ENCODE assay signal across 8 cellular contexts in the genomic region with DNA sequence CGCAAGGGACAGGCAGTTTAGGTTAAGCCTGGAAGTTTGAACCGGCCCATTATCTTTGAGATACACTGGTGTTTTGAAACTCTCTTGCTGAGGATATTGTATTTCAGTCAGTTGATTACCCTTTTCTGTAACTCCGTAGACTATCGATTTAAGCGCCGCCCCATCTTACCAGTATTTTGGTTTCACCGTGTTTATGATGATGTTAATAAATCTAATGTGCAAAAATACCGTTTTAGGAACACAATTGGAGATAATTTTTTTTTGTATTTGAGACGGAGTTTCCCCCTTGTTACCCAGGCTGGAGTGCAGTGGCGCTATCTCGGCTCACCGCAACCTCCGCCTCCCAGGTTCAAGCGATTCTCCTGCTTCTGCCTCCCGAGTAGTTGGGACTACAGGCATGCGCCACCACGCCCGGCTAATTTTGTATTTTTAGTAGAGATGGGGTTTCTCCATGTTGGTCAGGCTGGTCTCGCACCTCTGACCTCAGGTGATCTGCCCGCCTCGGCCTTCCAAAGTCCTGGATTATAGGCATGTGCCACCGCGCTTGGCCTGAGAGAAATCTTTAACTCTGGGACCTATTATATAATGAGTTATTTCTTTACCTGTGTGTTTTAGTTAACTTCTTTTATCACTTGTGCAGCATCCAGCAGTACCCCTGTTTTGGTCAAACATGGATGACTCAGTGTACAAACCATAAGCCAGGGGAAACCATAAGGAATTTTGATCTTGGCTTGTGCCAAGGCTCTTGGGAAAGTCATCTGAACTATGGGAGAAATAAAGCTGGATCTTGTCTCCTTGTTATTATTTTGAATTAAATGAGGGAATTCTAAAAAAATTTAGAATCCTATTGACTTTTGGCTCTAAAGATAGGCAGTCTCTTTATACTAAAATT. TPM values are rescaled to one million over a fixed set of nuclear protein-coding genes. Genes with fewer than 3 reads are reported as not detected.
DNase-seq lines count a peak whose midpoint lies in the region; ATAC-seq and TF ChIP-seq lines count a peak whose summit lies in the region.

No MANE protein-coding gene starts in this region.

- peak overlapping the region; percentile 88 for H3K27ac ChIP-seq in cingulate gyrus (ENCODE audit: low read depth, low read length)

- DNase-seq in ELR (ENCODE audit: low read depth) (peak; percentile 74), MG63 (peak; percentile 38), mucosa of descending colon (peak in 2 of 3 donors; percentile 24 to 45), SKM-1 treated with dmso at 0.1 percent for 144 hours (lab: John Stamatoyannopoulos, UW; ENCODE audit: unreplicated experiment) (no peak), HPDE6-E6E7 (ENCODE audit: extremely low spot score) (no peak)

- H3K36me3 ChIP-seq in MG63 (peaks cover 10% of the 10 kb centered on the region), mucosa of descending colon (ENCODE audit: low read depth) (no peaks in the 10 kb centered on the region)

- TF ChIP-seq CTCF in mucosa of descending colon (IDR thresholded peaks at IDR 0.05) = no peak

- no peaks in the 10 kb centered on the region for H3K27me3 ChIP-seq in MG63

- H3K4me1 ChIP-seq in mucosa of descending colon (ENCODE audit: low read depth) = peaks cover 15% of the 10 kb centered on the region

- H3K4me3 ChIP-seq in MG63 (peak overlapping the region; percentile 71), mucosa of descending colon (peak overlapping the region; percentile 86)

- ATAC-seq in mucosa of descending colon (no peak), GM21447 (IDR thresholded peaks at IDR 0.05; ENCODE audit: unreplicated experiment) (no peak)
- ATAC-seq in activated CD4-positive, CD25-positive, alpha-beta regulatory T cell treated with anti-CD3 and anti-CD28 coated beads, Interleukin-2, amount 50 U/mL, for 24 hours = no peak

- intact Hi-C loops in mucosa of descending colon (cut with DNase I, micrococcal nuclease) = no loop called here

- no peaks in the 10 kb centered on the region for H3K9me3 ChIP-seq in MG63
- H3K9me3 ChIP-seq in mucosa of descending colon = no peaks in the 10 kb centered on the region

RNA-seq across cellular contexts. Expression of gene ZRANB1, which starts 23.7 kb away (rescaled TPM):
- total RNA-seq in MG63 (2014; rRNA removed; shearing (Covaris generic); ENCODE audit: low replicate concordance) = 20.9 and 24.4 TPM in 2 replicates
- total RNA-seq in mucosa of descending colon = 10 to 100 TPM in 2 of 3 donors, 1 to 10 TPM in 1; 9.9 to 31.4 (median 13.5) TPM

Comparison
In these comparisons a context has a peak if more than half of its experiments do, and no peak if none do; other contexts are left out.
1. DNase-seq: peak in ELR (single experiment), MG63 (single experiment) and mucosa of descending colon (2 of 3); none in SKM-1 treated with dmso at 0.1 percent for 144 hours (single experiment) and HPDE6-E6E7 (single experiment).